1 cellular context compared by ENCODE assay signal in the genomic region with DNA sequence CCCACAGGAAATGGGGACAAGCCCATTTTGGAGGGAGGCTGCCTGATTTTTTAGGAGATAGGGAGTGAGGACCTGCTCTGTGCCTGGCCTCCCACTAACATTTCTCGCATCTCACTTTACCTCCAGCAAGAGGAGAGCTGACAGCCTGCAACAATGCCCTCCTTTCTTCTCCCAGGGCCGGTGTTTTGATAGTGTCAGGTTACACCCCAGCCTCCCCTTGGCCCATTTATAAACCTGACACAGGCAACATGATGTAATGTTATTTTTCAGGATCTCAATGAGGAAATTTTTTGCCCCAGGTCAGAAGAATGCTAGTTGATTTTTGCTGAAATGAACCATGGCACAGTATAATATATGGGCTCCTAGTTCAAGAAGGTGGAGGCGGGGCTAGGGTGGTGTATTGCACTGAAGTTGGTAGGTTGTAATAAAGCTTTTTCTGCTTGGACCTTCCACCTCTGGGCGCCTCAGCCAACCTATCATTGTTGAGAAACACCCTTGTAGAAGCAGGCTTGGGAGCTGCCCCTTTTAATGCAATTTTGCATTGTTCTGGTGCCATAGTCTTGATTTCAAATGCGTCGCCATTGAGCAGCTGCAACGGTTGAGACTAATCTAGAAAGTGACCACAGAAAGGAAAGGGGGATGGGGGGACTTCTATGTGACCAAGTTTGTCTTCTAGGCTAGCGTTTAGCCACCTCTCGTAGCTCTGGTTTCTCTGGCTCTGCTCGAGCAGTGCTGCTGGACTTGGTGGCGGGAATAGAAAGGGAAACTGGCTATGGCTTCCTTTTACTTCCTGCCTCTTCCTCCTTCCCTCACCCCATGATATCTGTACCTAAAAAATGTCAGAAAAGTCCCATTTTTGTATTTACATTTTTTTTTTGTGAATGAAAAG.
TF ChIP-seq lines count a peak whose summit lies in the region.

No MANE protein-coding gene starts in this region.

TF ChIP-seq in HepG2, 621 proteins besides CTCF, POLR2A, EP300 and RAD21 (continued from another document):
- TF ChIP-seq, protein P1, sequence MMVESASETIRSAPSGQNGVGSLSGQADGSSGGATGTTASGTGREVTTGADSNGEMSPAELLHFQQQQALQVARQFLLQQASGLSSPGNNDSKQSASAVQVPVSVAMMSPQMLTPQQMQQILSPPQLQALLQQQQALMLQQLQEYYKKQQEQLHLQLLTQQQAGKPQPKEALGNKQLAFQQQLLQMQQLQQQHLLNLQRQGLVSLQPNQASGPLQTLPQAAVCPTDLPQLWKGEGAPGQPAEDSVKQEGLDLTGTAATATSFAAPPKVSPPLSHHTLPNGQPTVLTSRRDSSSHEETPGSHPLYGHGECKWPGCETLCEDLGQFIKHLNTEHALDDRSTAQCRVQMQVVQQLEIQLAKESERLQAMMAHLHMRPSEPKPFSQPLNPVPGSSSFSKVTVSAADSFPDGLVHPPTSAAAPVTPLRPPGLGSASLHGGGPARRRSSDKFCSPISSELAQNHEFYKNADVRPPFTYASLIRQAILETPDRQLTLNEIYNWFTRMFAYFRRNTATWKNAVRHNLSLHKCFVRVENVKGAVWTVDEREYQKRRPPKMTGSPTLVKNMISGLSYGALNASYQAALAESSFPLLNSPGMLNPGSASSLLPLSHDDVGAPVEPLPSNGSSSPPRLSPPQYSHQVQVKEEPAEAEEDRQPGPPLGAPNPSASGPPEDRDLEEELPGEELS (CRISPR knock-in tag; IDR thresholded peaks at IDR 0.05), result peak; percentile 58
- TF ChIP-seq, protein P2, sequence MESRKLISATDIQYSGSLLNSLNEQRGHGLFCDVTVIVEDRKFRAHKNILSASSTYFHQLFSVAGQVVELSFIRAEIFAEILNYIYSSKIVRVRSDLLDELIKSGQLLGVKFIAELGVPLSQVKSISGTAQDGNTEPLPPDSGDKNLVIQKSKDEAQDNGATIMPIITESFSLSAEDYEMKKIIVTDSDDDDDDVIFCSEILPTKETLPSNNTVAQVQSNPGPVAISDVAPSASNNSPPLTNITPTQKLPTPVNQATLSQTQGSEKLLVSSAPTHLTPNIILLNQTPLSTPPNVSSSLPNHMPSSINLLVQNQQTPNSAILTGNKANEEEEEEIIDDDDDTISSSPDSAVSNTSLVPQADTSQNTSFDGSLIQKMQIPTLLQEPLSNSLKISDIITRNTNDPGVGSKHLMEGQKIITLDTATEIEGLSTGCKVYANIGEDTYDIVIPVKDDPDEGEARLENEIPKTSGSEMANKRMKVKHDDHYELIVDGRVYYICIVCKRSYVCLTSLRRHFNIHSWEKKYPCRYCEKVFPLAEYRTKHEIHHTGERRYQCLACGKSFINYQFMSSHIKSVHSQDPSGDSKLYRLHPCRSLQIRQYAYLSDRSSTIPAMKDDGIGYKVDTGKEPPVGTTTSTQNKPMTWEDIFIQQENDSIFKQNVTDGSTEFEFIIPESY (CRISPR knock-in tag; IDR thresholded peaks at IDR 0.05), result no peak
- TF ChIP-seq EED (CRISPR knock-in tag; IDR thresholded peaks at IDR 0.05), result no peak
- TF ChIP-seq SOX6 (IDR thresholded peaks at IDR 0.05), result no peak
- TF ChIP-seq SOX6 (CRISPR knock-in tag; IDR thresholded peaks at IDR 0.05), result peak; percentile 89
- TF ChIP-seq, protein P3, sequence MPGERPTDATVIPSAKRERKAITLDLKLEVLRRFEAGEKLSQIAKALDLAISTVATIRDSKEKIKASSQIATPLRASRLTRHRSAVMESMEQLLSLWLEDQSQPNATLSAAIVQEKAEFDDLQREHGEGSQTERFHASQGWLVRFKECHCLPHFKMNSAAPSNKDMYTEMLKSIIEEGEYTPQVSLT (CRISPR knock-in tag; IDR thresholded peaks at IDR 0.05; ENCODE audit: borderline replicate concordance, low read depth), result no peak
- TF ChIP-seq ONECUT2 (CRISPR knock-in tag; IDR thresholded peaks at IDR 0.05), result no peak
- TF ChIP-seq, protein P4, sequence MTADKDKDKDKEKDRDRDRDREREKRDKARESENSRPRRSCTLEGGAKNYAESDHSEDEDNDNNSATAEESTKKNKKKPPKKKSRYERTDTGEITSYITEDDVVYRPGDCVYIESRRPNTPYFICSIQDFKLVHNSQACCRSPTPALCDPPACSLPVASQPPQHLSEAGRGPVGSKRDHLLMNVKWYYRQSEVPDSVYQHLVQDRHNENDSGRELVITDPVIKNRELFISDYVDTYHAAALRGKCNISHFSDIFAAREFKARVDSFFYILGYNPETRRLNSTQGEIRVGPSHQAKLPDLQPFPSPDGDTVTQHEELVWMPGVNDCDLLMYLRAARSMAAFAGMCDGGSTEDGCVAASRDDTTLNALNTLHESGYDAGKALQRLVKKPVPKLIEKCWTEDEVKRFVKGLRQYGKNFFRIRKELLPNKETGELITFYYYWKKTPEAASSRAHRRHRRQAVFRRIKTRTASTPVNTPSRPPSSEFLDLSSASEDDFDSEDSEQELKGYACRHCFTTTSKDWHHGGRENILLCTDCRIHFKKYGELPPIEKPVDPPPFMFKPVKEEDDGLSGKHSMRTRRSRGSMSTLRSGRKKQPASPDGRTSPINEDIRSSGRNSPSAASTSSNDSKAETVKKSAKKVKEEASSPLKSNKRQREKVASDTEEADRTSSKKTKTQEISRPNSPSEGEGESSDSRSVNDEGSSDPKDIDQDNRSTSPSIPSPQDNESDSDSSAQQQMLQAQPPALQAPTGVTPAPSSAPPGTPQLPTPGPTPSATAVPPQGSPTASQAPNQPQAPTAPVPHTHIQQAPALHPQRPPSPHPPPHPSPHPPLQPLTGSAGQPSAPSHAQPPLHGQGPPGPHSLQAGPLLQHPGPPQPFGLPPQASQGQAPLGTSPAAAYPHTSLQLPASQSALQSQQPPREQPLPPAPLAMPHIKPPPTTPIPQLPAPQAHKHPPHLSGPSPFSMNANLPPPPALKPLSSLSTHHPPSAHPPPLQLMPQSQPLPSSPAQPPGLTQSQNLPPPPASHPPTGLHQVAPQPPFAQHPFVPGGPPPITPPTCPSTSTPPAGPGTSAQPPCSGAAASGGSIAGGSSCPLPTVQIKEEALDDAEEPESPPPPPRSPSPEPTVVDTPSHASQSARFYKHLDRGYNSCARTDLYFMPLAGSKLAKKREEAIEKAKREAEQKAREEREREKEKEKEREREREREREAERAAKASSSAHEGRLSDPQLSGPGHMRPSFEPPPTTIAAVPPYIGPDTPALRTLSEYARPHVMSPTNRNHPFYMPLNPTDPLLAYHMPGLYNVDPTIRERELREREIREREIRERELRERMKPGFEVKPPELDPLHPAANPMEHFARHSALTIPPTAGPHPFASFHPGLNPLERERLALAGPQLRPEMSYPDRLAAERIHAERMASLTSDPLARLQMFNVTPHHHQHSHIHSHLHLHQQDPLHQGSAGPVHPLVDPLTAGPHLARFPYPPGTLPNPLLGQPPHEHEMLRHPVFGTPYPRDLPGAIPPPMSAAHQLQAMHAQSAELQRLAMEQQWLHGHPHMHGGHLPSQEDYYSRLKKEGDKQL (CRISPR knock-in tag; IDR thresholded peaks at IDR 0.05; ENCODE audit: low read depth), result no peak
- no peak for TF ChIP-seq ZNF660 (CRISPR knock-in tag; IDR thresholded peaks at IDR 0.05; ENCODE audit: borderline replicate concordance, low read depth)
- TF ChIP-seq GATAD2A (CRISPR knock-in tag; IDR thresholded peaks at IDR 0.05), result peak; percentile 68
- TF ChIP-seq ZFP36 (IDR thresholded peaks at IDR 0.05; ENCODE audit: borderline replicate concordance, low read depth, low read length, partially characterized antibody), result no peak
- TF ChIP-seq BCL6 (CRISPR knock-in tag; IDR thresholded peaks at IDR 0.05), result peak; percentile 19; the same call in 1 of the 2 replicates
- no peak for TF ChIP-seq MYNN (CRISPR knock-in tag; IDR thresholded peaks at IDR 0.05; ENCODE audit: low read depth)
- no peak for TF ChIP-seq RAD51 (IDR thresholded peaks at IDR 0.05; ENCODE audit: borderline replicate concordance)
- no peak for TF ChIP-seq IKZF4 (CRISPR knock-in tag; IDR thresholded peaks at IDR 0.05; ENCODE audit: borderline replicate concordance, low read depth, not compliant biosample characterization)
- TF ChIP-seq ZNF382 (CRISPR knock-in tag; IDR thresholded peaks at IDR 0.05; ENCODE audit: borderline replicate concordance), result no peak
- peak; percentile 25 for TF ChIP-seq ZNF644 (CRISPR knock-in tag; IDR thresholded peaks at IDR 0.05; ENCODE audit: low read depth)
- TF ChIP-seq ZNF101 (CRISPR knock-in tag; IDR thresholded peaks at IDR 0.05; ENCODE audit: borderline replicate concordance, low read depth), result no peak
- no peak for TF ChIP-seq ATF7-NPFF (CRISPR knock-in tag; IDR thresholded peaks at IDR 0.05; ENCODE audit: low read depth)
- TF ChIP-seq, protein P5, sequence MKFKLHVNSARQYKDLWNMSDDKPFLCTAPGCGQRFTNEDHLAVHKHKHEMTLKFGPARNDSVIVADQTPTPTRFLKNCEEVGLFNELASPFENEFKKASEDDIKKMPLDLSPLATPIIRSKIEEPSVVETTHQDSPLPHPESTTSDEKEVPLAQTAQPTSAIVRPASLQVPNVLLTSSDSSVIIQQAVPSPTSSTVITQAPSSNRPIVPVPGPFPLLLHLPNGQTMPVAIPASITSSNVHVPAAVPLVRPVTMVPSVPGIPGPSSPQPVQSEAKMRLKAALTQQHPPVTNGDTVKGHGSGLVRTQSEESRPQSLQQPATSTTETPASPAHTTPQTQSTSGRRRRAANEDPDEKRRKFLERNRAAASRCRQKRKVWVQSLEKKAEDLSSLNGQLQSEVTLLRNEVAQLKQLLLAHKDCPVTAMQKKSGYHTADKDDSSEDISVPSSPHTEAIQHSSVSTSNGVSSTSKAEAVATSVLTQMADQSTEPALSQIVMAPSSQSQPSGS (CRISPR knock-in tag; IDR thresholded peaks at IDR 0.05), result peak; percentile 82; the same call in 1 of the 2 replicates
- TF ChIP-seq HMG20A (CRISPR knock-in tag; IDR thresholded peaks at IDR 0.05; ENCODE audit: borderline replicate concordance), result peak; percentile 44
- TF ChIP-seq FOXK1 (CRISPR knock-in tag; IDR thresholded peaks at IDR 0.05; ENCODE audit: borderline replicate concordance, low read depth), result peak; percentile 49; the same call in 1 of the 2 replicates
- no peak for TF ChIP-seq SP4 (CRISPR knock-in tag; IDR thresholded peaks at IDR 0.05)
- 0 out of 2 replicates have a peak, but pooled peaks have one; percentile 31 for TF ChIP-seq FOXA3 (CRISPR knock-in tag; IDR thresholded peaks at IDR 0.05)
- TF ChIP-seq, protein P6, sequence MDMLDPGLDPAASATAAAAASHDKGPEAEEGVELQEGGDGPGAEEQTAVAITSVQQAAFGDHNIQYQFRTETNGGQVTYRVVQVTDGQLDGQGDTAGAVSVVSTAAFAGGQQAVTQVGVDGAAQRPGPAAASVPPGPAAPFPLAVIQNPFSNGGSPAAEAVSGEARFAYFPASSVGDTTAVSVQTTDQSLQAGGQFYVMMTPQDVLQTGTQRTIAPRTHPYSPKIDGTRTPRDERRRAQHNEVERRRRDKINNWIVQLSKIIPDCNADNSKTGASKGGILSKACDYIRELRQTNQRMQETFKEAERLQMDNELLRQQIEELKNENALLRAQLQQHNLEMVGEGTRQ (IDR thresholded peaks at IDR 0.05; ENCODE audit: low read depth, low read length), result no peak
- TF ChIP-seq, protein P6 (CRISPR knock-in tag; IDR thresholded peaks at IDR 0.05; ENCODE audit: borderline replicate concordance), result no peak
- no peak for TF ChIP-seq PLRG1 (conservative IDR thresholded peaks at IDR 0.05)
- no peak for TF ChIP-seq NFYC (CRISPR knock-in tag; IDR thresholded peaks at IDR 0.05)
- TF ChIP-seq, protein P7, sequence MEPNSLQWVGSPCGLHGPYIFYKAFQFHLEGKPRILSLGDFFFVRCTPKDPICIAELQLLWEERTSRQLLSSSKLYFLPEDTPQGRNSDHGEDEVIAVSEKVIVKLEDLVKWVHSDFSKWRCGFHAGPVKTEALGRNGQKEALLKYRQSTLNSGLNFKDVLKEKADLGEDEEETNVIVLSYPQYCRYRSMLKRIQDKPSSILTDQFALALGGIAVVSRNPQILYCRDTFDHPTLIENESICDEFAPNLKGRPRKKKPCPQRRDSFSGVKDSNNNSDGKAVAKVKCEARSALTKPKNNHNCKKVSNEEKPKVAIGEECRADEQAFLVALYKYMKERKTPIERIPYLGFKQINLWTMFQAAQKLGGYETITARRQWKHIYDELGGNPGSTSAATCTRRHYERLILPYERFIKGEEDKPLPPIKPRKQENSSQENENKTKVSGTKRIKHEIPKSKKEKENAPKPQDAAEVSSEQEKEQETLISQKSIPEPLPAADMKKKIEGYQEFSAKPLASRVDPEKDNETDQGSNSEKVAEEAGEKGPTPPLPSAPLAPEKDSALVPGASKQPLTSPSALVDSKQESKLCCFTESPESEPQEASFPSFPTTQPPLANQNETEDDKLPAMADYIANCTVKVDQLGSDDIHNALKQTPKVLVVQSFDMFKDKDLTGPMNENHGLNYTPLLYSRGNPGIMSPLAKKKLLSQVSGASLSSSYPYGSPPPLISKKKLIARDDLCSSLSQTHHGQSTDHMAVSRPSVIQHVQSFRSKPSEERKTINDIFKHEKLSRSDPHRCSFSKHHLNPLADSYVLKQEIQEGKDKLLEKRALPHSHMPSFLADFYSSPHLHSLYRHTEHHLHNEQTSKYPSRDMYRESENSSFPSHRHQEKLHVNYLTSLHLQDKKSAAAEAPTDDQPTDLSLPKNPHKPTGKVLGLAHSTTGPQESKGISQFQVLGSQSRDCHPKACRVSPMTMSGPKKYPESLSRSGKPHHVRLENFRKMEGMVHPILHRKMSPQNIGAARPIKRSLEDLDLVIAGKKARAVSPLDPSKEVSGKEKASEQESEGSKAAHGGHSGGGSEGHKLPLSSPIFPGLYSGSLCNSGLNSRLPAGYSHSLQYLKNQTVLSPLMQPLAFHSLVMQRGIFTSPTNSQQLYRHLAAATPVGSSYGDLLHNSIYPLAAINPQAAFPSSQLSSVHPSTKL (CRISPR knock-in tag; IDR thresholded peaks at IDR 0.05), result peak; percentile 67
- no peak for TF ChIP-seq ZNF225 (CRISPR knock-in tag; IDR thresholded peaks at IDR 0.05)
- TF ChIP-seq NR3C1 (CRISPR knock-in tag; IDR thresholded peaks at IDR 0.05), result no peak
- no peak for TF ChIP-seq IKZF1 (IDR thresholded peaks at IDR 0.05)
